Comparison of ENCODE assay signal across 1 cellular context in the genomic region with DNA sequence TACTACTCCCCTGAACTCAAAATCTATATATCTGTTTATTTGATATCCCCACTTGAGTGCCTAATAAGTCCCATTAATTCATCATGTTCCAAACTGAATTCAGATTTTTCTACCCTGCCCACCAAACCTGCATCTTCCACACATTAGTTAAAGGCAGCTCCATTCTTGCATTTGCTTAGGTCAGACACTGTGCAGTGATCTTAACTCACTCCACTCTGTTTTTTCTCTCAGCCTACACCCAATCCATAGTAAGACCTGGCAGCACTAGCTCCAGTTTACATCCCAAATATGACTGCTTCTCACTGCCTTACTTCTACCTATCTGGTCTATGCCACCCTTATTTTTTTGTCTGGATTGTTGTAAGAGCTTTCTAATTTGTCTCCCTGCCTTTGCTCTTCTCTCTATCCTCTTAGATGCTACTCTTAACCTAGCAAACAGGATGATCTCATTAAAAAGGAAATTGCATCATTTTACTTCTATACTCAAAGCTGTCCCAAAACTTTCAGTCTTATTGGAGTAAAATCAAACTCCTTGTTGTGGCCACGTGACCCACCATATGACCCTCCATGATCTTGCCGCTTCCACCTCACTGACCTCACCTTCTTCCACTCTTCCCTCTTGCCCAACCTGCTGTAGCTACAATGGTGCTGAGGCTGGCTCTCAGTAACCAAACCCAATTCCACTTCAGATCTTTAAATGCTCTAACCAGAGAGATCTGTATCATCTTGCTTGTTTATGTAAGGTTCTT.
TF ChIP-seq lines count a peak whose summit lies in the region.

No MANE protein-coding gene starts in this region.

TF ChIP-seq in HepG2, 621 proteins besides CTCF, POLR2A, EP300 and RAD21:
- TF ChIP-seq, protein P1, sequence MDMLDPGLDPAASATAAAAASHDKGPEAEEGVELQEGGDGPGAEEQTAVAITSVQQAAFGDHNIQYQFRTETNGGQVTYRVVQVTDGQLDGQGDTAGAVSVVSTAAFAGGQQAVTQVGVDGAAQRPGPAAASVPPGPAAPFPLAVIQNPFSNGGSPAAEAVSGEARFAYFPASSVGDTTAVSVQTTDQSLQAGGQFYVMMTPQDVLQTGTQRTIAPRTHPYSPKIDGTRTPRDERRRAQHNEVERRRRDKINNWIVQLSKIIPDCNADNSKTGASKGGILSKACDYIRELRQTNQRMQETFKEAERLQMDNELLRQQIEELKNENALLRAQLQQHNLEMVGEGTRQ (IDR thresholded peaks at IDR 0.05; ENCODE audit: low read depth, low read length) = peak; percentile 35; the same call in 1 of the 2 replicates
- TF ChIP-seq, protein P1 (CRISPR knock-in tag; IDR thresholded peaks at IDR 0.05; ENCODE audit: borderline replicate concordance) = no peak
- TF ChIP-seq ZNF274 (CRISPR knock-in tag; IDR thresholded peaks at IDR 0.05) (no peak), RAD51 (IDR thresholded peaks at IDR 0.05; ENCODE audit: borderline replicate concordance) (0 out of 2 replicates have a peak, but pooled peaks have one; percentile 6), ATF7 (IDR thresholded peaks at IDR 0.05) (peak; percentile 54), ATF7 (CRISPR knock-in tag; IDR thresholded peaks at IDR 0.05) (no peak)
TF ChIP-seq in HepG2: peak in this region for 3.
